ENCODE assay signal across 5 cellular contexts in the genomic region with DNA sequence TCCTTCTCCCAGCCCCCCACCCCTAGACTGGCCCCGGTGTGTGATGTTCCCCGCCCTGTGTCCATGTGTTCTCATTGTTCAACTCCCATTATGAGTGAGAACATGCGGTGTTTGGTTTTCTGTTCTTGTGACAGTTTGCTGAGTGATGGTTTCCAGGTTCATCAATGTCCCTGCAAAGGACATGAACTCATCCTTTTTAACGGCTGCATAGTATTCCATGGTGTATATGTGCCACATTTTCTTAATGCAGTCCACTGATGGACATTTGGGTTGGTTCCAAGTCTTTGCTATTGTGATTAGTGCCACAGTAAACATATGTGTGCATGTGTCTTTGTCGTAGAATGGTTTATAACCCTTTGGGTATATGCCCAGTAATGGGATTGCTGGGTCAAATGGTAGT. TPM values are rescaled to one million over a fixed set of nuclear protein-coding genes. Genes with fewer than 3 reads are reported as not detected.
"Had no signal": no experiment of that assay in that cellular context is flagged by ENCODE, and none has a peak within 500 bp of the region (broad histone marks: within the 10 kb centered on the region; RNA-seq: fewer than 3 reads in every experiment).

No MANE protein-coding gene starts in this region.

RNA-seq across cellular contexts. Expression of a gene that starts 4.7 kb away (rescaled TPM):
- total RNA-seq: HepG2, HT-29, HT1080, IMR-90 had no signal
- polyA plus RNA-seq: IMR-90 had no signal

RNA-seq across cellular contexts. Expression of a gene that starts 15.2 kb away (rescaled TPM):
- total RNA-seq: HepG2, HT-29, HT1080, IMR-90 had no signal
- polyA plus RNA-seq: HepG2, IgD-negative memory B cell, IMR-90 had no signal

RNA-seq across cellular contexts. Expression of a gene that starts 52.0 kb away (rescaled TPM):
- total RNA-seq: HepG2, HT-29, HT1080, IMR-90 had no signal
- polyA plus RNA-seq: HepG2, IMR-90 had no signal
